4 cellular contexts compared by ENCODE assay signal in the genomic region with DNA sequence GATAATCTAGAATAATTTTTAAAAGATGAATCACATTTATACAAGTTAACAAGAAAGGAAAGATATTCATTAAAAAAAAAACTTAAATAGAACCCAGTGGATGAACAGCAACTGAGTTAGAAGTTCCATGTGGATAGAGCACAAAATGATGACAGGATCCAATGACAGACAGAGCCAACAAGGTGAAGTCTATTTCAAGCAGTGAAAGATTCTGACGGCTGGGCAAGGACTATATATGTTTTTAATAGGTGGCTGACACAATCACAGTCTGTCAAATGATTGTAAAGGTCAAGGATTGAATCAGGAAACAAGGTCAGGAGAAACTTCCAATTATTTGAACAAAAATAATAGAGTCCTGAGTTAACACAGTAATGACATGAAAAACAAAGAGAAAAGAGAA.
"Had no signal": no experiment of that assay in that cellular context is flagged by ENCODE, and none has a peak within 500 bp of the region (broad histone marks: within the 10 kb centered on the region; RNA-seq: fewer than 3 reads in every experiment).

No MANE protein-coding gene starts in this region.

- H3K4me3 ChIP-seq: K562 had no signal

- H3K27ac ChIP-seq: HL-60 had no signal

- DNase-seq: IMR-90 had no signal

- ATAC-seq: HepG2, K562 had no signal
